18 cellular contexts compared by ENCODE assay signal in the genomic region with DNA sequence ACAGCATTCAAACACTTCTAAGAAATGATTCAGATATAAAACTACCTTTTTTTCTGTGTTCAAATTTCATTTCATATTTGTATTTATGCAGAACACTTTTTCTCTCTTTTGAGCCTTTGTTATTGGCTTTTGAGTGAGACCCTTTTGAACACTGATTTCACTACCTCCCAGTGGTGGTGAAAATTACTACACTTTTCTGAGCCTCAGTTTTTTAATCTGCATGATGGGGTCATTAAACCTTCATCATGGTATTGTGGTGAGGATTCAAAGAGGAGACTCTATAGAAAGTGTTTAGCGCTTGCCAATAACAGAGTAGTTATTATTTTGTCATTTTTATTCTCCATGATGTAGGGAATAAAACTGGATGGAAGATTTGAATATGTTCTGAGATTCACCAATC.
"Had no signal": no experiment of that assay in that cellular context is flagged by ENCODE, and none has a peak within 500 bp of the region (broad histone marks: within the 10 kb centered on the region; RNA-seq: fewer than 3 reads in every experiment).

No MANE protein-coding gene starts in this region.

- DNase-seq: colonic mucosa; dermis blood vessel endothelial cell; heart right ventricle; hypothalamus; islet precursor cell; natural killer cell; right cardiac atrium; stimulated activated CD4-positive, alpha-beta T cell treated with anti-CD3 and anti-CD28 coated beads, Interleukin-4, amount 100 ng/mL, for 1 hour; stimulated activated CD8-positive, alpha-beta memory T cell treated with anti-CD3 and anti-CD28 coated beads, Interleukin-4, amount 100 ng/mL, for 48 hours; tibial artery; upper lobe of left lung; uterus had no signal

- H3K27me3 Mint-ChIP-seq: stimulated activated naive CD8-positive, alpha-beta T cell treated with anti-CD3 and anti-CD28 coated beads, Interleukin-15, Interleukin-2, amounts not matched to agents 100 ng/mL and 50 ng/mL, for 24 hours had no signal

- ATAC-seq: esophagus mucosa; heart right ventricle; left lobe of liver; natural killer cell; right cardiac atrium; stimulated activated effector memory CD8-positive, alpha-beta T cell treated with anti-CD3 and anti-CD28 coated beads, Interleukin-12 subunit alpha, Interleukin-12 subunit beta, amount 100 ng/mL, for 72 hours had no signal

- H3K4me3 Mint-ChIP-seq: natural killer cell; neural crest cell; stimulated activated effector memory CD8-positive, alpha-beta T cell treated with anti-CD3 and anti-CD28 coated beads, Interleukin-12 subunit alpha, Interleukin-12 subunit beta, amount 100 ng/mL, for 72 hours; stimulated activated naive CD8-positive, alpha-beta T cell treated with anti-CD3 and anti-CD28 coated beads, Interleukin-15, Interleukin-2, amounts not matched to agents 100 ng/mL and 50 ng/mL, for 24 hours had no signal

- H3K36me3 Mint-ChIP-seq: natural killer cell; stimulated activated effector memory CD8-positive, alpha-beta T cell treated with anti-CD3 and anti-CD28 coated beads, Interleukin-12 subunit alpha, Interleukin-12 subunit beta, amount 100 ng/mL, for 72 hours had no signal

- H3K4me2 ChIP-seq: smooth muscle cell had no signal

- H3K36me3 ChIP-seq: colonic mucosa, heart right ventricle, tibial artery, upper lobe of left lung, uterus had no signal

- H3K27ac ChIP-seq: colonic mucosa, heart right ventricle, tibial artery, upper lobe of left lung, uterus had no signal

- H3K4me3 ChIP-seq: colonic mucosa, heart right ventricle, smooth muscle cell, tibial artery, upper lobe of left lung, uterus had no signal

- H3K27me3 ChIP-seq: colonic mucosa, heart right ventricle, tibial artery, upper lobe of left lung, uterus had no signal

- H3K9me3 ChIP-seq: colonic mucosa, tibial artery, upper lobe of left lung, uterus had no signal

- H3K4me1 Mint-ChIP-seq: natural killer cell; neural crest cell; stimulated activated effector memory CD8-positive, alpha-beta T cell treated with anti-CD3 and anti-CD28 coated beads, Interleukin-12 subunit alpha, Interleukin-12 subunit beta, amount 100 ng/mL, for 72 hours had no signal

- H3K4me1 ChIP-seq: colonic mucosa, heart right ventricle, tibial artery, upper lobe of left lung, uterus had no signal

- H3K27ac Mint-ChIP-seq: natural killer cell; stimulated activated effector memory CD8-positive, alpha-beta T cell treated with anti-CD3 and anti-CD28 coated beads, Interleukin-12 subunit alpha, Interleukin-12 subunit beta, amount 100 ng/mL, for 72 hours; stimulated activated naive CD8-positive, alpha-beta T cell treated with anti-CD3 and anti-CD28 coated beads, Interleukin-15, Interleukin-2, amounts not matched to agents 100 ng/mL and 50 ng/mL, for 24 hours had no signal
